ENCODE assay signal across 8 cellular contexts in genomic region chr15:82985688-82986441, GRCh38. TPM values are rescaled to one million over a fixed set of nuclear protein-coding genes. Genes with fewer than 3 reads are reported as not detected.
DNase-seq lines count a peak whose midpoint lies in the region; ATAC-seq and TF ChIP-seq lines count a peak whose summit lies in the region.

Gene RAMAC, plus strand, starts transcription at chr15:82986210. Its CDS starts 2,809 bp downstream, at chr15:82989019.

- H3K27me3 Mint-ChIP-seq in activated CD4-positive, alpha-beta T cell treated with anti-CD3 and anti-CD28 coated beads for 36 hours: no peaks in the 10 kb centered on the region

- H3K9ac ChIP-seq in colonic mucosa (ENCODE audit: low read depth in 2 of 2, low read length in 2 of 2): peak within 1 kb of the TSS; percentile 65 to 86

- no peaks in the 10 kb centered on the region for H3K27me3 ChIP-seq in colonic mucosa

- intact Hi-C loops in activated CD4-positive, alpha-beta T cell treated with anti-CD3 and anti-CD28 coated beads for 36 hours (cut with DNase I, micrococcal nuclease): loop anchor here (1.0 to 5.0 kb wide), 11 partner anchors 25 to 446 kb away; partner anchors contain the start of genes RPS17 (in 2 of the 2), AP3B2 (in 1 of the 2), BTBD1 (in 1 of the 2) and C15orf40 (in 1 of the 2)
- intact Hi-C loops in colonic mucosa (cut with DNase I): no loop called here

- no peaks in the 10 kb centered on the region for H3K36me3 ChIP-seq in colonic mucosa

- CTCF ChIA-PET in activated CD4-positive, alpha-beta T cell treated with anti-CD3 and anti-CD28 coated beads for 36 hours (lab: Charles Lee): interaction anchor here (0.6 to 3.7 kb wide), 14 partner anchors 14 to 1157 kb away, joined by 3 to 18 read pairs (median 4); partner anchors contain the start of gene C15orf40

- TF ChIP-seq POLR2A in GM19193 (IDR thresholded peaks at IDR 0.05; ENCODE audit: extremely low read depth, insufficient read depth, insufficient read length): peak; percentile 86

- peaks cover 35% of the 10 kb centered on the region for H3K36me3 Mint-ChIP-seq in activated CD4-positive, alpha-beta T cell treated with anti-CD3 and anti-CD28 coated beads for 36 hours (ENCODE audit: low read depth)

- ATAC-seq in HG03439 (IDR thresholded peaks at IDR 0.05; ENCODE audit: unreplicated experiment): peak; percentile 90
- peak; percentile 94 for ATAC-seq in activated CD4-positive, alpha-beta T cell treated with anti-CD3 and anti-CD28 coated beads for 36 hours

- H3K9me3 Mint-ChIP-seq in activated CD4-positive, alpha-beta T cell treated with anti-CD3 and anti-CD28 coated beads for 36 hours (ENCODE audit: low read depth): no peaks in the 10 kb centered on the region

- TF ChIP-seq CTCF in colonic mucosa (IDR thresholded peaks at IDR 0.05): no peak

- peak; percentile 96 for DNase-seq in Ammon's horn (ENCODE audit: low spot score)
- peak; percentile 82 for DNase-seq in NCI-H510A treated with DMSO at 0.1 percent for 48 hours (lab: John Stamatoyannopoulos, UW)
- peak; percentile 96 for DNase-seq in activated CD4-positive, alpha-beta T cell treated with anti-CD3 and anti-CD28 coated beads for 36 hours
- DNase-seq in colonic mucosa: peak; percentile 96
- DNase-seq in kidney tubule cell (ENCODE audit: low spot score): peak; percentile 98
- peak; percentile 75 to 89 (median 84) for DNase-seq in stimulated activated CD4-positive, alpha-beta T cell treated with anti-CD3 and anti-CD28 coated beads, Interleukin-1b, Interleukin-23, amount 100 ng/mL, for 24 hours (ENCODE audit: low read depth in 4 of 4, low spot score in 1 of 4)

- peak within 1 kb of the TSS; percentile 62 for H3K4me3 ChIP-seq in colonic mucosa

- H3K9me3 ChIP-seq in colonic mucosa: no peaks in the 10 kb centered on the region

- peak within 1 kb of the TSS; percentile 98 for H3K4me3 Mint-ChIP-seq in activated CD4-positive, alpha-beta T cell treated with anti-CD3 and anti-CD28 coated beads for 36 hours

- POLR2A ChIA-PET in activated CD4-positive, alpha-beta T cell treated with anti-CD3 and anti-CD28 coated beads for 36 hours (lab: Charles Lee): interaction anchor here (0.6 kb wide), 1 partner anchor 210 kb away, joined by 6 read pairs; no protein-coding TSS in a partner anchor

- peaks cover 21% of the 10 kb centered on the region for H3K4me1 Mint-ChIP-seq in activated CD4-positive, alpha-beta T cell treated with anti-CD3 and anti-CD28 coated beads for 36 hours

- peaks cover 4% of the 10 kb centered on the region for H3K4me1 ChIP-seq in colonic mucosa

- peak within 1 kb of the TSS; percentile 98 for H3K27ac Mint-ChIP-seq in activated CD4-positive, alpha-beta T cell treated with anti-CD3 and anti-CD28 coated beads for 36 hours

- H3K27ac ChIP-seq in colonic mucosa: peak within 1 kb of the TSS; percentile 18

RNA-seq across cellular contexts. Expression of gene RAMAC, which starts in this region (rescaled TPM):
- 10 to 100 TPM; 17.3 to 19.5 TPM for total RNA-seq in activated CD4-positive, alpha-beta T cell treated with anti-CD3 and anti-CD28 coated beads for 36 hours
- 10 to 100 TPM; 22.8 to 23.0 TPM for total RNA-seq in colonic mucosa

Comparison
In these comparisons a context has a peak if more than half of its experiments do, and no peak if none do; other contexts are left out.
1. Peak in every context shown above with its lines: DNase-seq, ATAC-seq, H3K4me3 ChIP-seq and H3K27ac ChIP-seq.